Comparison of ENCODE assay signal across 8 cellular contexts in genomic region chr19:4342421-4343055, GRCh38. TPM values are rescaled to one million over a fixed set of nuclear protein-coding genes. Genes with fewer than 3 reads are reported as not detected.
A peak's percentile ranks its signal among the peaks of the same experiment; 100 is the strongest.
DNase-seq lines count a peak whose midpoint lies in the region; ATAC-seq and TF ChIP-seq lines count a peak whose summit lies in the region.

No MANE protein-coding gene starts in this region.

- peaks cover 24% of the 10 kb centered on the region for H3K4me1 ChIP-seq in mucosa of stomach (ENCODE audit: control insufficient read depth, insufficient read depth, low read length)

- peak overlapping the region; percentile 86 for H3K4me3 ChIP-seq in Jurkat, Clone E6-1 (ENCODE audit: low read length)
- H3K4me3 ChIP-seq in mucosa of stomach (ENCODE audit: low read length) = peak overlapping the region; percentile 99

- ATAC-seq in GM21717 (IDR thresholded peaks at IDR 0.05; ENCODE audit: unreplicated experiment) (peak; percentile 80), esophagus mucosa (peak; percentile 90)

- H3K36me3 ChIP-seq in mucosa of stomach (ENCODE audit: control insufficient read depth, insufficient read depth, low read length) = no peaks in the 10 kb centered on the region

- H3K9me3 ChIP-seq in mucosa of stomach (ENCODE audit: control insufficient read depth, low read length) = no peaks in the 10 kb centered on the region

- no peaks in the 10 kb centered on the region for H3K27me3 ChIP-seq in mucosa of stomach (ENCODE audit: control insufficient read depth, insufficient read depth, low read length)

- peak; percentile 99 for DNase-seq in DMS53 (lab: John Stamatoyannopoulos, UW)
- DNase-seq in Jurkat, Clone E6-1 (ENCODE audit: low read depth, low spot score) = peak; percentile 100
- DNase-seq in activated T-cell treated with anti-CD3 and anti-CD28 coated beads, Interleukin-2, amount 50 U/mL, for 48 hours = peak; percentile 95
- DNase-seq in stimulated activated CD8-positive, alpha-beta memory T cell treated with anti-CD3 and anti-CD28 coated beads, Interleukin-4, amount 100 ng/mL, for 48 hours = peak; percentile 92

- H3K9ac ChIP-seq in mucosa of stomach (ENCODE audit: low read length) = peak overlapping the region; percentile 83

TF ChIP-seq in PFSK-1, 5 proteins besides CTCF, POLR2A, EP300 and RAD21:
- no peak for TF ChIP-seq SIN3A (IDR thresholded peaks at IDR 0.05; ENCODE audit: borderline replicate concordance, insufficient read depth, low read length)
- TF ChIP-seq FOXP2 (optimal IDR thresholded peaks at IDR 0.05; ENCODE audit: borderline replicate concordance, extremely low read depth, extremely low read length, insufficient read depth) = no peak
- TF ChIP-seq REST (IDR thresholded peaks at IDR 0.05; ENCODE audit: insufficient read depth in 1 of 2, low read depth in 2 of 2, low read length in 2 of 2) = no peak
- TF ChIP-seq POLR2AphosphoS5 (IDR thresholded peaks at IDR 0.05; ENCODE audit: low read depth, low read length) = peak; percentile 98
- peak; percentile 57; the same call in 1 of the 2 replicates for TF ChIP-seq TAF1 (IDR thresholded peaks at IDR 0.05; ENCODE audit: borderline replicate concordance, insufficient read depth, low read length)

RNA-seq across cellular contexts. Expression of gene MPND, which starts 0.8 kb away (rescaled TPM):
- 45.0 TPM for polyA plus RNA-seq in Jurkat, Clone E6-1 (2012; ENCODE audit: insufficient read depth, insufficient read length)
- polyA plus RNA-seq in PFSK-1 (2012; ENCODE audit: insufficient read length, low read depth) = 40.2 TPM
- total RNA-seq in esophagus mucosa = 22.0 TPM

RNA-seq across cellular contexts. Expression of gene STAP2, which starts 3.9 kb away (rescaled TPM):
- 0.88 TPM for polyA plus RNA-seq in Jurkat, Clone E6-1 (2012; ENCODE audit: insufficient read depth, insufficient read length)
- polyA plus RNA-seq in PFSK-1 (2012; ENCODE audit: insufficient read length, low read depth) = 42.2 TPM
- 97.3 TPM for total RNA-seq in esophagus mucosa

RNA-seq across cellular contexts. Expression of gene FSD1, which starts 38.1 kb away (rescaled TPM):
- 40.0 TPM for polyA plus RNA-seq in Jurkat, Clone E6-1 (2012; ENCODE audit: insufficient read depth, insufficient read length)
- 65.4 TPM for polyA plus RNA-seq in PFSK-1 (2012; ENCODE audit: insufficient read length, low read depth)
- total RNA-seq in esophagus mucosa = 0.36 TPM

RNA-seq across cellular contexts. Expression of gene TMIGD2, which starts 40.3 kb away (rescaled TPM):
- polyA plus RNA-seq in Jurkat, Clone E6-1 (2012; ENCODE audit: insufficient read depth, insufficient read length) = 7.5 TPM
- 9.0 TPM for polyA plus RNA-seq in PFSK-1 (2012; ENCODE audit: insufficient read length, low read depth)
- total RNA-seq in esophagus mucosa = 0.20 TPM

RNA-seq across cellular contexts. Expression of gene SH3GL1, which starts 57.8 kb away (rescaled TPM):
- polyA plus RNA-seq in Jurkat, Clone E6-1 (2012; ENCODE audit: insufficient read depth, insufficient read length) = 24.2 TPM
- 214 TPM for polyA plus RNA-seq in PFSK-1 (2012; ENCODE audit: insufficient read length, low read depth)
- total RNA-seq in esophagus mucosa = 114 TPM

Comparison
In these comparisons a context has a peak if more than half of its experiments do, and no peak if none do; other contexts are left out.
1. Peak in every context shown above with its lines: DNase-seq, ATAC-seq and H3K4me3 ChIP-seq.